14 cellular contexts compared by ENCODE assay signal in genomic region chr11:102148059-102148458, GRCh38. TPM values are rescaled to one million over a fixed set of nuclear protein-coding genes. Genes with fewer than 3 reads are reported as not detected.
A peak's percentile ranks its signal among the peaks of the same experiment; 100 is the strongest.
DNase-seq lines count a peak whose midpoint lies in the region; ATAC-seq, FAIRE-seq and TF ChIP-seq lines count a peak whose summit lies in the region.
"Had no signal": no experiment of that assay in that cellular context is flagged by ENCODE, and none has a peak within 500 bp of the region (broad histone marks: within the 10 kb centered on the region; RNA-seq: fewer than 3 reads in every experiment).

No MANE protein-coding gene starts in this region.

- H3K27me3 ChIP-seq in Caco-2 (replicated peaks; ENCODE audit: control insufficient read depth, insufficient read depth, low read length) (no peaks in the 10 kb centered on the region), ascending aorta (no peaks in the 10 kb centered on the region), subcutaneous abdominal adipose tissue (ENCODE audit: control insufficient read depth in 5 of 5, insufficient read depth in 4 of 5, low read length in 5 of 5) (no peaks in the 10 kb centered on the region), aorta (ENCODE audit: control insufficient read depth in 1 of 2, insufficient read depth in 2 of 2, low read length in 1 of 2) (no peaks in the 10 kb centered on the region)

- TF ChIP-seq CTCF in A549 (IDR thresholded peaks at IDR 0.05) (no peak), Caco-2 (IDR thresholded peaks at IDR 0.05; ENCODE audit: insufficient read depth in 1 of 2, low read depth in 1 of 2, low read length in 1 of 2, severe bottlenecking in 1 of 2, unreplicated experiment in 1 of 2) (no peak), ascending aorta (IDR thresholded peaks at IDR 0.05) (no peak)

- POLR2A ChIA-PET in A549 (lab: Yijun Ruan, JAX) (no interaction called here), Caco-2 (lab: Charles Lee) (no interaction called here)

- no peaks in the 10 kb centered on the region for H3K27me3 Mint-ChIP-seq in Caco-2 (ENCODE audit: insufficient read depth, unreplicated experiment)

- intact Hi-C loops in Caco-2 (cut with micrococcal nuclease; ENCODE audit: unreplicated experiment) = no loop called here
- intact Hi-C loops in ascending aorta (cut with DNase I) = no loop called here
- intact Hi-C loops in aorta (cut with DNase I) = no loop called here

- no TSS peak for BruUV-seq in Caco-2 (replicated peaks; lab: Mats Ljungman, UMichigan)

- CTCF ChIA-PET in A549 (lab: Yijun Ruan, JAX) = interaction anchor here (0.7 kb wide), 1 partner anchor 120 kb away, joined by 3 read pairs; no protein-coding TSS in a partner anchor
- CTCF ChIA-PET in Caco-2 (lab: Charles Lee) = no interaction called here

- H3K4me1 Mint-ChIP-seq in Caco-2 (ENCODE audit: low read depth, unreplicated experiment) = peaks cover 45% of the 10 kb centered on the region
- H3K4me1 Mint-ChIP-seq: CD14-positive monocyte had no signal

- ATAC-seq in A549 = no peak
- ATAC-seq in aorta (ENCODE audit: low FRiP score) = no peak
- ATAC-seq: CD8-positive, alpha-beta T cell had no signal

- H3K27ac ChIP-seq in A549 (no peak overlapping the region), ascending aorta (peak overlapping the region; percentile 82 to 84), subcutaneous abdominal adipose tissue (ENCODE audit: low read depth, low read length) (peak overlapping the region; percentile 61), aorta (ENCODE audit: low read depth in 1 of 2, low read length in 2 of 2) (peak overlapping the region in 1 of 2 donors; percentile 67)

- TF ChIP-seq RAD21 in A549 (conservative IDR thresholded peaks at IDR 0.05 in 1 of 2, IDR thresholded peaks at IDR 0.05 in 1 of 2) = no peak

- no peak overlapping the region for H3K9ac ChIP-seq in subcutaneous abdominal adipose tissue (ENCODE audit: low read length in 5 of 5)

- peaks cover 11% of the 10 kb centered on the region for H3K36me3 Mint-ChIP-seq in Caco-2 (ENCODE audit: insufficient read depth, unreplicated experiment)
- H3K36me3 Mint-ChIP-seq: CD14-positive monocyte; CD8-positive, alpha-beta T cell had no signal

- H3K9me3 Mint-ChIP-seq in Caco-2 (ENCODE audit: unreplicated experiment) = no peaks in the 10 kb centered on the region
- H3K9me3 Mint-ChIP-seq: CD8-positive, alpha-beta T cell had no signal

- H3K4me3 Mint-ChIP-seq in Caco-2 (ENCODE audit: unreplicated experiment) = no peak overlapping the region
- H3K4me3 Mint-ChIP-seq: CD14-positive monocyte; CD8-positive, alpha-beta T cell had no signal

- TF ChIP-seq EP300 in A549 (IDR thresholded peaks at IDR 0.05) = no peak

- peaks cover 43% of the 10 kb centered on the region for H3K4me1 ChIP-seq in A549
- H3K4me1 ChIP-seq in Caco-2 = peaks cover 21% of the 10 kb centered on the region
- H3K4me1 ChIP-seq in ascending aorta = peaks cover 6 to 35% of the 10 kb centered on the region in 2 donors
- H3K4me1 ChIP-seq in subcutaneous abdominal adipose tissue (ENCODE audit: control insufficient read depth in 5 of 5, insufficient read depth in 5 of 5, low read length in 5 of 5) = peaks cover 0 to 52% (median 26%) of the 10 kb centered on the region in 5 donors
- H3K4me1 ChIP-seq in aorta (ENCODE audit: control insufficient read depth in 1 of 2, insufficient read depth in 2 of 2, low read length in 2 of 2) = peaks cover 6 to 14% of the 10 kb centered on the region in 2 donors

- no peak for TF ChIP-seq POLR2A in A549 (IDR thresholded peaks at IDR 0.05; ENCODE audit: low read length)

- H3K9me3 ChIP-seq in A549 (no peaks in the 10 kb centered on the region), Caco-2 (no peaks in the 10 kb centered on the region), ascending aorta (no peaks in the 10 kb centered on the region), subcutaneous abdominal adipose tissue (ENCODE audit: control insufficient read depth in 5 of 5, low read length in 5 of 5) (no peaks in the 10 kb centered on the region), aorta (ENCODE audit: control insufficient read depth, low read length) (no peaks in the 10 kb centered on the region)
- H3K9me3 ChIP-seq: HAP-1 had no signal

- peak overlapping the region; percentile 1; the same call in 1 of the 3 replicates for H3K4me2 ChIP-seq in A549

- no peak for DNase-seq in A549 (ENCODE audit: low read depth in 1 of 2, low spot score in 1 of 2)
- DNase-seq in Caco-2 = no peak
- no peak for DNase-seq in ascending aorta (ENCODE audit: low spot score in 2 of 2)
- no peak for DNase-seq in aorta
- no peak for DNase-seq in SHP77 (lab: John Stamatoyannopoulos, UW)
- DNase-seq: CD8-positive, alpha-beta T cell; COR-L47; DND-41; GDM1 had no signal

- no peak overlapping the region for H3K4me3 ChIP-seq in A549
- H3K4me3 ChIP-seq in Caco-2 (ENCODE audit: low read depth, low read length) = no peak overlapping the region
- H3K4me3 ChIP-seq in ascending aorta = no peak overlapping the region
- H3K4me3 ChIP-seq in subcutaneous abdominal adipose tissue (ENCODE audit: low read depth in 1 of 5, low read length in 5 of 5) = no peak overlapping the region
- H3K4me3 ChIP-seq in aorta (ENCODE audit: low read length in 2 of 2) = no peak overlapping the region
- H3K4me3 ChIP-seq: HAP-1 had no signal

- no peak for FAIRE-seq in A549 (lab: Jason Lieb, UNC)
- FAIRE-seq: GM12892, H1 had no signal

- peak overlapping the region; percentile 13 for H3K27ac Mint-ChIP-seq in Caco-2 (ENCODE audit: unreplicated experiment)
- H3K27ac Mint-ChIP-seq: CD14-positive monocyte; CD8-positive, alpha-beta T cell had no signal

- H3K36me3 ChIP-seq in Caco-2 (ENCODE audit: control insufficient read depth, insufficient read depth, low read length) = no peaks in the 10 kb centered on the region
- H3K36me3 ChIP-seq in ascending aorta = no peaks in the 10 kb centered on the region
- no peaks in the 10 kb centered on the region for H3K36me3 ChIP-seq in subcutaneous abdominal adipose tissue (ENCODE audit: control insufficient read depth in 5 of 5, insufficient read depth in 5 of 5, low read length in 5 of 5)
- H3K36me3 ChIP-seq in aorta (ENCODE audit: control insufficient read depth in 1 of 2, insufficient read depth in 2 of 2, low read length in 1 of 2) = no peaks in the 10 kb centered on the region
- H3K36me3 ChIP-seq: HAP-1 had no signal

TF ChIP-seq in A549, 52 proteins besides CTCF, POLR2A, EP300 and RAD21:
- TF ChIP-seq BHLHE40 (IDR thresholded peaks at IDR 0.05; ENCODE audit: low read depth, low read length) (no peak), ZFP36 (IDR thresholded peaks at IDR 0.05; ENCODE audit: borderline replicate concordance, partially characterized antibody) (no peak), ZC3H11A (IDR thresholded peaks at IDR 0.05) (no peak), HEYL (CRISPR knock-in tag; IDR thresholded peaks at IDR 0.05) (no peak), CBX8 (IDR thresholded peaks at IDR 0.05) (no peak), NFE2L2 (conservative IDR thresholded peaks at IDR 0.05; ENCODE audit: low read length) (no peak), JUN (IDR thresholded peaks at IDR 0.05) (no peak), RCOR1 (IDR thresholded peaks at IDR 0.05; ENCODE audit: low read depth, low read length) (no peak), RFX5 (IDR thresholded peaks at IDR 0.05) (no peak), ZNF302 (CRISPR knock-in tag; IDR thresholded peaks at IDR 0.05) (no peak), POLR2AphosphoS2 (conservative IDR thresholded peaks at IDR 0.05; ENCODE audit: low read length) (no peak), MYC (IDR thresholded peaks at IDR 0.05; ENCODE audit: borderline replicate concordance, low read length) (no peak), CHD2 (IDR thresholded peaks at IDR 0.05; ENCODE audit: low read length, partially characterized antibody) (no peak), KDM1A (IDR thresholded peaks at IDR 0.05; ENCODE audit: low read depth) (no peak), NPAS2 (CRISPR knock-in tag; IDR thresholded peaks at IDR 0.05; ENCODE audit: borderline replicate concordance) (no peak)

RNA-seq across cellular contexts. Expression of gene YAP1, which starts 37.8 kb away (rescaled TPM):
- 48.0 and 73.6 TPM in 2 replicates for polyA plus RNA-seq in A549 (2011; rRNA removed)
- polyA plus RNA-seq in A549 (2012; cell fraction: cytosol; rRNA removed) = 23.1 and 30.4 TPM in 2 replicates
- polyA plus RNA-seq in A549 (2012; cell fraction: nucleus; rRNA removed) = 25.1 and 25.8 TPM in 2 replicates
- 36.4 to 40.4 TPM (median 39.6 TPM) in 3 replicates for polyA plus RNA-seq in A549 (2017; fragmentation: RNase III; extraction: RNeasy Plus Mini Kit Qiagen cat#74134 plus additional on column Dnase treatment)
- 140 and 142 TPM in 2 replicates for polyA minus RNA-seq in A549 (2011; rRNA and poly(A)+ RNA removed)
- 207 and 227 TPM in 2 replicates for total RNA-seq in Caco-2 (2022)
- 516 TPM for total RNA-seq in ascending aorta
- total RNA-seq in aorta = 100 to 1,000 TPM; 215 to 393 TPM
- 10 to 100 TPM; 76.0 to 77.5 TPM for polyA plus RNA-seq in aorta
- total RNA-seq: CD8-positive, alpha-beta T cell had no signal
- polyA plus RNA-seq: CD14-positive monocyte had no signal

Comparison
In these comparisons a context has a peak if more than half of its experiments do, and no peak if none do; other contexts are left out.
1. H3K27ac ChIP-seq: peak in ascending aorta (2 of 2) and subcutaneous abdominal adipose tissue (single experiment); none in A549 (0 of 2).